ENCODE assay signal across 16 cellular contexts in the genomic region with DNA sequence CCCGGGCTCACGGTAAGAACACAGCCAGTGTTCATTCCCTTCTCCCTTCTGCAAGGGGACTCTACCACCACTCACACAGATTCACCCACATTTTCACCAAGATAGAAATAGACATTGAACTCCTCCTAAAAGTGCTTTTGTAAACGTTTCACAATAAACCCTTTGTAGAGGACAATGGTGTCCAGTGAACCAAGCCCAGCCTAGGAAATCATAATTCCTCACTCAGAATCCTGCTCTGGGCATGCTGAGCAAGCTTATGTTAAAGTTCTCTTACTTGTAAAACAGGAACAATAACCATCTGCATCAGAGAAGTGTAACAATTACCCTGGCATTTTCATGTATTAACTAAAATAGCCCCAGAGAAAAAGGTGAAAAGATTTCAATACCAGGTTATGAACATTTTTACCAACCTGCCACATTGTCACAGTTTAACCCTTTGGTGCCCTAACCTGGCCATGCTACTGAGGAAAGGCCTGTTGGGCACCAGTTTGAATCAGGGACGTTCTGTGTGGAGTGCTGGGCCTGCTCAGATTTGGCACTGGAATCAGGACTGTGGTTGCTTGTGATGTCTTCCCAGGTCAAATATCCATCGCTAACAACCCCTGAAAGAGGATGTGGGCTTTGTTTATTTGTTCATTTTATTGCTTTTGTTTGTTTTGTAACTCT. TPM values are rescaled to one million over a fixed set of nuclear protein-coding genes. Genes with fewer than 3 reads are reported as not detected.
DNase-seq lines count a peak whose midpoint lies in the region; ATAC-seq and TF ChIP-seq lines count a peak whose summit lies in the region.
"Had no signal": no experiment of that assay in that cellular context is flagged by ENCODE, and none has a peak within 500 bp of the region (broad histone marks: within the 10 kb centered on the region; RNA-seq: fewer than 3 reads in every experiment).

No MANE protein-coding gene starts in this region.

- peak overlapping the region; percentile 32 for H3K4me3 Mint-ChIP-seq in T-helper 2 cell treated with Interferon-gamma antibody and Interleukin-4, amounts not matched to agents 5 μg/mL and 100 μg/mL, for 36 hours
- no peak overlapping the region for H3K4me3 Mint-ChIP-seq in activated CD4-positive, alpha-beta memory T cell treated with anti-CD3 and anti-CD28 coated beads, Interleukin-2, amount 10 ng/mL, durations not matched to agents 7 days and 5 days

- DNase-seq in T-helper 2 cell treated with Interferon-gamma antibody and Interleukin-4, amounts not matched to agents 5 μg/mL and 100 μg/mL, for 36 hours (ENCODE audit: low spot score) = no peak
- no peak for DNase-seq in T-helper 2 cell
- no peak for DNase-seq in activated CD4-positive, alpha-beta memory T cell treated with anti-CD3 and anti-CD28 coated beads, Interleukin-2, amount 10 ng/mL, durations not matched to agents 7 days and 5 days
- DNase-seq in H7 = no peak
- no peak for DNase-seq in DMS114 treated with DMSO at 0.1 percent for 48 hours (lab: John Stamatoyannopoulos, UW; ENCODE audit: unreplicated experiment)
- DNase-seq: 8988T; body of pancreas; effector CD4-positive, alpha-beta T cell; foreskin fibroblast; NCI-H1436; NCI-H510A; stimulated activated CD4-positive, alpha-beta T cell treated with anti-CD3 and anti-CD28 coated beads, Interleukin-1b, Interleukin-23, amount 100 ng/mL, for 48 hours had no signal

- H3K27ac ChIP-seq in gastroesophageal sphincter = peak overlapping the region in 3 of 4 donors; percentile 21 to 51 (median 40)
- peak overlapping the region; percentile 19 for H3K27ac ChIP-seq in skeletal muscle tissue (ENCODE audit: low read depth, low read length)
- H3K27ac ChIP-seq: body of pancreas had no signal

- H3K4me3 ChIP-seq in gastroesophageal sphincter = no peak overlapping the region
- no peak overlapping the region for H3K4me3 ChIP-seq in skeletal muscle tissue (ENCODE audit: low read length in 3 of 3)
- no peak overlapping the region for H3K4me3 ChIP-seq in H7 (ENCODE audit: insufficient read depth, low read depth, low read length)
- H3K4me3 ChIP-seq: body of pancreas had no signal

- ATAC-seq in gastroesophageal sphincter = no peak
- no peak for ATAC-seq in GM21367 (IDR thresholded peaks at IDR 0.05; ENCODE audit: unreplicated experiment)
- ATAC-seq: activated CD4-positive, CD25-positive, alpha-beta regulatory T cell treated with anti-CD3 and anti-CD28 coated beads, Interleukin-2, amount 50 U/mL, for 24 hours; body of pancreas had no signal

- TF ChIP-seq EP300 in gastroesophageal sphincter (IDR thresholded peaks at IDR 0.05) = no peak

- H3K27me3 Mint-ChIP-seq in T-helper 2 cell treated with Interferon-gamma antibody and Interleukin-4, amounts not matched to agents 5 μg/mL and 100 μg/mL, for 36 hours (ENCODE audit: low read depth) = no peaks in the 10 kb centered on the region
- H3K27me3 Mint-ChIP-seq in activated CD4-positive, alpha-beta memory T cell treated with anti-CD3 and anti-CD28 coated beads, Interleukin-2, amount 10 ng/mL, durations not matched to agents 7 days and 5 days = no peaks in the 10 kb centered on the region

- H3K9me3 ChIP-seq in gastroesophageal sphincter = no peaks in the 10 kb centered on the region
- H3K9me3 ChIP-seq in skeletal muscle tissue (ENCODE audit: control insufficient read depth in 3 of 3, low read length in 3 of 3) = no peaks in the 10 kb centered on the region
- H3K9me3 ChIP-seq: body of pancreas had no signal

- 43 to 55% methylated on average over 5 of the region's 5 CpGs for WGBS in gastroesophageal sphincter (ENCODE audit: low coverage in 1 of 2), 2 donors

- H3K9ac ChIP-seq in skeletal muscle tissue (ENCODE audit: low read depth in 1 of 3, low read length in 3 of 3) = no peak overlapping the region

- peak overlapping the region; percentile 76 for H3K27ac Mint-ChIP-seq in T-helper 2 cell treated with Interferon-gamma antibody and Interleukin-4, amounts not matched to agents 5 μg/mL and 100 μg/mL, for 36 hours
- peak overlapping the region; percentile 75 for H3K27ac Mint-ChIP-seq in activated CD4-positive, alpha-beta memory T cell treated with anti-CD3 and anti-CD28 coated beads, Interleukin-2, amount 10 ng/mL, durations not matched to agents 7 days and 5 days

- H3K36me3 Mint-ChIP-seq in T-helper 2 cell treated with Interferon-gamma antibody and Interleukin-4, amounts not matched to agents 5 μg/mL and 100 μg/mL, for 36 hours (ENCODE audit: low read depth) = peaks cover 19% of the 10 kb centered on the region
- peaks cover 39% of the 10 kb centered on the region for H3K36me3 Mint-ChIP-seq in activated CD4-positive, alpha-beta memory T cell treated with anti-CD3 and anti-CD28 coated beads, Interleukin-2, amount 10 ng/mL, durations not matched to agents 7 days and 5 days (ENCODE audit: low read depth)

- H3K36me3 ChIP-seq in gastroesophageal sphincter (no peaks in the 10 kb centered on the region), skeletal muscle tissue (ENCODE audit: control insufficient read depth in 3 of 3, insufficient read depth in 3 of 3, low read length in 3 of 3) (no peaks in the 10 kb centered on the region), H7 (replicated peaks; ENCODE audit: control insufficient read depth, insufficient read depth, low read length) (no peaks in the 10 kb centered on the region)

- peaks cover 51% of the 10 kb centered on the region for H3K4me1 Mint-ChIP-seq in T-helper 2 cell treated with Interferon-gamma antibody and Interleukin-4, amounts not matched to agents 5 μg/mL and 100 μg/mL, for 36 hours (ENCODE audit: low read depth)
- peaks cover 75% of the 10 kb centered on the region for H3K4me1 Mint-ChIP-seq in activated CD4-positive, alpha-beta memory T cell treated with anti-CD3 and anti-CD28 coated beads, Interleukin-2, amount 10 ng/mL, durations not matched to agents 7 days and 5 days

- POLR2A ChIA-PET in activated CD4-positive, alpha-beta memory T cell treated with anti-CD3 and anti-CD28 coated beads, Interleukin-2, amount 10 ng/mL, durations not matched to agents 7 days and 5 days (lab: Charles Lee) = interaction anchor here (16.3 to 27.5 kb wide), 3 partner anchors 17 to 60 kb away, joined by 479 to 1351 read pairs (median 752); a partner anchor contains a TSS

- H3K4me1 ChIP-seq in gastroesophageal sphincter (peaks cover 0 to 14% (median 0%) of the 10 kb centered on the region in 3 donors), skeletal muscle tissue (ENCODE audit: control insufficient read depth in 3 of 3, insufficient read depth in 3 of 3, low read length in 3 of 3) (peaks cover 0 to 2% (median 0%) of the 10 kb centered on the region in 3 donors)
- H3K4me1 ChIP-seq: body of pancreas had no signal

- no peak for TF ChIP-seq CTCF in gastroesophageal sphincter (IDR thresholded peaks at IDR 0.05)

- H3K9me3 Mint-ChIP-seq in T-helper 2 cell treated with Interferon-gamma antibody and Interleukin-4, amounts not matched to agents 5 μg/mL and 100 μg/mL, for 36 hours = no peaks in the 10 kb centered on the region
- no peaks in the 10 kb centered on the region for H3K9me3 Mint-ChIP-seq in activated CD4-positive, alpha-beta memory T cell treated with anti-CD3 and anti-CD28 coated beads, Interleukin-2, amount 10 ng/mL, durations not matched to agents 7 days and 5 days

- CTCF ChIA-PET in activated CD4-positive, alpha-beta memory T cell treated with anti-CD3 and anti-CD28 coated beads, Interleukin-2, amount 10 ng/mL, durations not matched to agents 7 days and 5 days (lab: Charles Lee) = interaction anchor here (1.0 kb wide), 1 partner anchor 25 kb away, joined by 3 read pairs; no protein-coding TSS in a partner anchor

- no peaks in the 10 kb centered on the region for H3K27me3 ChIP-seq in gastroesophageal sphincter
- no peaks in the 10 kb centered on the region for H3K27me3 ChIP-seq in skeletal muscle tissue (ENCODE audit: control insufficient read depth in 3 of 3, insufficient read depth in 3 of 3, low read length in 3 of 3)
- no peaks in the 10 kb centered on the region for H3K27me3 ChIP-seq in H7 (ENCODE audit: control insufficient read depth, insufficient read depth, low read length)
- H3K27me3 ChIP-seq: body of pancreas had no signal

- TF ChIP-seq POLR2A in gastroesophageal sphincter (IDR thresholded peaks at IDR 0.05) = no peak

RNA-seq across cellular contexts. Expression of a gene that starts 22.5 kb away (rescaled TPM):
- total RNA-seq in activated CD4-positive, alpha-beta memory T cell treated with anti-CD3 and anti-CD28 coated beads, Interleukin-2, amount 10 ng/mL, durations not matched to agents 7 days and 5 days = 100 to 1,000 TPM; 288 to 295 TPM
- total RNA-seq in gastroesophageal sphincter (100 to 1,000 TPM; 136 to 230 (median 176) TPM), skeletal muscle tissue (124 TPM)
- 189 and 220 TPM in 2 replicates for total RNA-seq in H7 (2014; rRNA removed; shearing (Covaris generic))

RNA-seq across cellular contexts. Expression of a gene that starts 56.6 kb away (rescaled TPM):
- 100 to 1,000 TPM; 103 to 111 TPM for total RNA-seq in activated CD4-positive, alpha-beta memory T cell treated with anti-CD3 and anti-CD28 coated beads, Interleukin-2, amount 10 ng/mL, durations not matched to agents 7 days and 5 days
- total RNA-seq in gastroesophageal sphincter = 100 to 1,000 TPM in 3 of 4 donors, 10 to 100 TPM in 1; 84.7 to 137 (median 122) TPM
- 26.1 TPM for total RNA-seq in skeletal muscle tissue
- 3.2 and 11.3 TPM in 2 replicates for total RNA-seq in H7 (2014; rRNA removed; shearing (Covaris generic))
